In the genomic region with DNA sequence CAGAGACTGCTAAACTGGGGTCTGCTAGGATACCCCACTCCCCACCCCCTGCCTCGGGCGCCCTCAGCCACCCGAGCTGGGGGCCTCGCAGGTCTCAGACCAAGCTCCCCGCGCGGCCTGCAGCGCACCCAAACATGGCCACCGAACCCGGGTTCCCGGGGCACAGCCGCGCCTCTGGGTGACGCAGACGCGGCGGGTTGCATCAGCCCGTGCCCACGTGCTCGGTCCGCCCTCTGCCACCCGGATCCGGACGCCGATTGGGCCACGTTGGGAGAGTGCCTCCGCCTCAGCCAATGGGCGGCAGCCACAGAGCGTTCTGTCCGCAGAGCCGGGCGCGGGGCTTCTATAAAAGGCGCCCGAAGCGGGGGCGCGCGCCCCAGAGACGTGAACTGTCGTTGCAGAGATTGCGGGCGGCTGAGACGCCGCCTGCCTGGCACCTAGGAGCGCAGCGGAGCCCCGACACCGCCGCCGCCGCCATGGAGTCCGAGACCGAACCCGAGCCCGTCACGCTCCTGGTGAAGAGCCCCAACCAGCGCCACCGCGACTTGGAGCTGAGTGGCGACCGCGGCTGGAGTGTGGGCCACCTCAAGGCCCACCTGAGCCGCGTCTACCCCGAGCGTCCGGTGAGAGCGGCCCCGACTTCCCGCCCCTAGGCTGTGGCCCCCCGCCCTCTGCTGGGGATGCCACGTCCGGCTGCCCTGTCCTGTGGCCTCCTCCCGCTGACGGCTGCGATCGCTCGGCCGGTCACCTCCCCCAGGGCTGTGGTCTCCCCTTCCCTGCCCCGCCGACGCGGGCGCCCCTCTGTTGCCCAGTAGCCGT, we compare ENCODE assay signal across 8 cellular contexts. TPM values are rescaled to one million over a fixed set of nuclear protein-coding genes. Genes with fewer than 3 reads are reported as not detected.
DNase-seq lines count a peak whose midpoint lies in the region; ATAC-seq, FAIRE-seq and TF ChIP-seq lines count a peak whose summit lies in the region.

A gene with protein sequence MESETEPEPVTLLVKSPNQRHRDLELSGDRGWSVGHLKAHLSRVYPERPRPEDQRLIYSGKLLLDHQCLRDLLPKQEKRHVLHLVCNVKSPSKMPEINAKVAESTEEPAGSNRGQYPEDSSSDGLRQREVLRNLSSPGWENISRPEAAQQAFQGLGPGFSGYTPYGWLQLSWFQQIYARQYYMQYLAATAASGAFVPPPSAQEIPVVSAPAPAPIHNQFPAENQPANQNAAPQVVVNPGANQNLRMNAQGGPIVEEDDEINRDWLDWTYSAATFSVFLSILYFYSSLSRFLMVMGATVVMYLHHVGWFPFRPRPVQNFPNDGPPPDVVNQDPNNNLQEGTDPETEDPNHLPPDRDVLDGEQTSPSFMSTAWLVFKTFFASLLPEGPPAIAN (plus strand): TSS at position 374 of the 819 bp plus-strand sequence. CDS start 103 bp downstream, at position 477.

- no peak for TF ChIP-seq CTCF in OCI-LY1 (IDR thresholded peaks at IDR 0.05; ENCODE audit: low read length)

- no peaks in the 10 kb centered on the region for H3K9me2 ChIP-seq in OCI-LY1 (ENCODE audit: low read depth, low read length)

- H3F3A ChIP-seq in OCI-LY1 (ENCODE audit: insufficient read depth, low read length): no peaks in the 10 kb centered on the region

- H3K27ac ChIP-seq in HUES64 (ENCODE audit: low read depth, low read length) (peak within 1 kb of the TSS; percentile 86), OCI-LY1 (ENCODE audit: low read depth, low read length, poor library complexity, severe bottlenecking) (peak within 1 kb of the TSS; percentile 98)

- H3K4me1 ChIP-seq in HUES64 (ENCODE audit: insufficient read depth, low read length): peaks cover 20% of the 10 kb centered on the region
- peaks cover 73% of the 10 kb centered on the region for H3K4me1 ChIP-seq in OCI-LY1 (ENCODE audit: insufficient read depth, low read length, severe bottlenecking)

- H3K9me3 ChIP-seq in HUES64 (ENCODE audit: insufficient read depth, low read depth, low read length) (no peaks in the 10 kb centered on the region), OCI-LY1 (ENCODE audit: low read length) (no peaks in the 10 kb centered on the region)

- H3K27me3 ChIP-seq in HUES64 (ENCODE audit: insufficient read depth, low read length): no peaks in the 10 kb centered on the region
- H3K27me3 ChIP-seq in OCI-LY1 (ENCODE audit: insufficient read depth, low read length): no peaks in the 10 kb centered on the region

- FAIRE-seq in endometrium (lab: Jason Lieb, UNC): peak; percentile 95

- WGBS in HUES64: under 1% methylated on average over 86 of the region's 86 CpGs

- peak; percentile 75 for ATAC-seq in GM21447 (IDR thresholded peaks at IDR 0.05; ENCODE audit: unreplicated experiment)

- DNase-seq in D341Med (ENCODE audit: low spot score) (peak; percentile 99), midbrain (lab: John Stamatoyannopoulos, UW) (peak; percentile 99)
- peak; percentile 99 for DNase-seq in activated CD8-positive, alpha-beta memory T cell treated with anti-CD3 and anti-CD28 coated beads, Interleukin-2, amount 50 U/mL, for 4 hours
- DNase-seq in stimulated activated CD8-positive, alpha-beta memory T cell treated with anti-CD3 and anti-CD28 coated beads, Interleukin-2, amount 100 ng/mL, for 1 hour (ENCODE audit: low read depth in 2 of 2): peak; percentile 97 to 98

- peaks cover 35% of the 10 kb centered on the region for H3K79me2 ChIP-seq in OCI-LY1 (ENCODE audit: insufficient read depth, low read length)

- no peaks in the 10 kb centered on the region for H4K20me1 ChIP-seq in OCI-LY1 (ENCODE audit: insufficient read depth, low read length)

- peak within 1 kb of the TSS; percentile 97 for H3K4me2 ChIP-seq in OCI-LY1 (ENCODE audit: low read length)

- peaks cover 30% of the 10 kb centered on the region for H3K36me3 ChIP-seq in HUES64 (ENCODE audit: insufficient read depth, low read length)
- H3K36me3 ChIP-seq in OCI-LY1 (ENCODE audit: insufficient read depth, low read length): peaks cover 45% of the 10 kb centered on the region

- H3K4me3 ChIP-seq in HUES64 (ENCODE audit: low read length) (peak within 1 kb of the TSS; percentile 81), OCI-LY1 (ENCODE audit: low read depth, low read length, poor library complexity, severe bottlenecking) (peak within 1 kb of the TSS; percentile 99)

- H2AFZ ChIP-seq in OCI-LY1 (ENCODE audit: low read length): 0 out of 2 replicates have a peak within 1 kb of the TSS, but pooled peaks have one; percentile 35

- H3K9ac ChIP-seq in HUES64 (ENCODE audit: low read depth, low read length) (peak within 1 kb of the TSS; percentile 94), OCI-LY1 (ENCODE audit: low read length) (peak within 1 kb of the TSS; percentile 93)

RNA-seq across cellular contexts. Expression of the gene that starts here (rescaled TPM):
- polyA plus RNA-seq in HUES64 (2013, experiment 1 of 2): 20.7 TPM
- polyA plus RNA-seq in HUES64 (2013, experiment 2 of 2): 20.1 TPM

Comparison
In these comparisons a context has a peak if more than half of its experiments do, and no peak if none do; other contexts are left out.
1. Peak in every context shown above with its lines: DNase-seq, ATAC-seq, H3K4me3 ChIP-seq and H3K27ac ChIP-seq.